1 cellular context compared by ENCODE assay signal in genomic region chr4:78862314-78862737, GRCh38.
TF ChIP-seq lines count a peak whose summit lies in the region.

No MANE protein-coding gene starts in this region.

TF ChIP-seq in HepG2, 621 proteins besides CTCF, POLR2A, EP300 and RAD21 (continued from another document and continues in another):
- TF ChIP-seq ZNF232 (CRISPR knock-in tag; IDR thresholded peaks at IDR 0.05; ENCODE audit: borderline replicate concordance) (no peak), TCF7 (IDR thresholded peaks at IDR 0.05; ENCODE audit: low read depth) (peak; percentile 24; the same call in 1 of the 2 replicates), ZNF138 (CRISPR knock-in tag; IDR thresholded peaks at IDR 0.05; ENCODE audit: low read depth) (no peak), ZNF562 (CRISPR knock-in tag; IDR thresholded peaks at IDR 0.05; ENCODE audit: borderline replicate concordance) (no peak), ESRRA (CRISPR knock-in tag; IDR thresholded peaks at IDR 0.05; ENCODE audit: low read depth) (no peak), ATF6 (CRISPR knock-in tag; conservative IDR thresholded peaks at IDR 0.05) (no peak), MTF1 (CRISPR knock-in tag; IDR thresholded peaks at IDR 0.05) (no peak), POLR2AphosphoS5 (IDR thresholded peaks at IDR 0.05; ENCODE audit: low read depth, low read length) (no peak), NFKB2 (CRISPR knock-in tag; IDR thresholded peaks at IDR 0.05; ENCODE audit: borderline replicate concordance) (no peak), ZKSCAN5 (CRISPR knock-in tag; IDR thresholded peaks at IDR 0.05) (no peak), THAP11 (CRISPR knock-in tag; IDR thresholded peaks at IDR 0.05) (peak; percentile 71), ZBTB44 (CRISPR knock-in tag; IDR thresholded peaks at IDR 0.05) (no peak), ZFYVE20 (CRISPR knock-in tag; IDR thresholded peaks at IDR 0.05; ENCODE audit: borderline replicate concordance, low read depth) (no peak), SMAD3 (CRISPR knock-in tag; IDR thresholded peaks at IDR 0.05) (no peak), NCOA1 (CRISPR knock-in tag; IDR thresholded peaks at IDR 0.05) (no peak), RCOR2 (CRISPR knock-in tag; IDR thresholded peaks at IDR 0.05) (peak; percentile 83), PBX2 (CRISPR knock-in tag; IDR thresholded peaks at IDR 0.05) (peak; percentile 77), ZNF446 (CRISPR knock-in tag; IDR thresholded peaks at IDR 0.05) (no peak), TCF12 (IDR thresholded peaks at IDR 0.05) (no peak), TCF12 (CRISPR knock-in tag; IDR thresholded peaks at IDR 0.05) (no peak), PHF8 (CRISPR knock-in tag; IDR thresholded peaks at IDR 0.05) (no peak), TERF1 (CRISPR knock-in tag; IDR thresholded peaks at IDR 0.05) (no peak), ZNF773 (CRISPR knock-in tag; IDR thresholded peaks at IDR 0.05; ENCODE audit: borderline replicate concordance) (no peak), ZSCAN9 (CRISPR knock-in tag; IDR thresholded peaks at IDR 0.05; ENCODE audit: borderline replicate concordance) (peak; percentile 56; the same call in 1 of the 2 replicates), ZKSCAN1 (IDR thresholded peaks at IDR 0.05; ENCODE audit: low read length) (no peak), DNMT3B (CRISPR knock-in tag; conservative IDR thresholded peaks at IDR 0.05) (0 out of 2 replicates have a peak, but pooled peaks have one; percentile 49), SOX13 (IDR thresholded peaks at IDR 0.05) (peak; percentile 81), SOX13 (CRISPR knock-in tag; conservative IDR thresholded peaks at IDR 0.05 in 1 of 2, IDR thresholded peaks at IDR 0.05 in 1 of 2) (peak in 1 of 2 experiments; percentile 93; a peak in 2 of 4 replicates), ZNF20 (CRISPR knock-in tag; IDR thresholded peaks at IDR 0.05) (no peak), ZFP36L1 (CRISPR knock-in tag; IDR thresholded peaks at IDR 0.05) (peak; percentile 40; the same call in 1 of the 2 replicates), GZF1 (CRISPR knock-in tag; IDR thresholded peaks at IDR 0.05) (no peak), HNF4G (IDR thresholded peaks at IDR 0.05; ENCODE audit: borderline replicate concordance, low read depth, low read length) (peak; percentile 87), HNF4G (CRISPR knock-in tag; IDR thresholded peaks at IDR 0.05; ENCODE audit: borderline replicate concordance, low read depth) (no peak), SRF (IDR thresholded peaks at IDR 0.05; ENCODE audit: low read depth, low read length) (no peak), FLYWCH1 (CRISPR knock-in tag; IDR thresholded peaks at IDR 0.05) (no peak), EED (CRISPR knock-in tag; IDR thresholded peaks at IDR 0.05) (no peak), ZNF724P (CRISPR knock-in tag; IDR thresholded peaks at IDR 0.05; ENCODE audit: borderline replicate concordance) (no peak), HINFP (CRISPR knock-in tag; IDR thresholded peaks at IDR 0.05; ENCODE audit: low read depth) (no peak), ARNT2 (CRISPR knock-in tag; IDR thresholded peaks at IDR 0.05; ENCODE audit: low read depth) (no peak), PAX8 (CRISPR knock-in tag; IDR thresholded peaks at IDR 0.05; ENCODE audit: borderline replicate concordance) (no peak), JUN (CRISPR knock-in tag; IDR thresholded peaks at IDR 0.05) (no peak), SP140L (CRISPR knock-in tag; IDR thresholded peaks at IDR 0.05; ENCODE audit: borderline replicate concordance) (0 out of 2 replicates have a peak, but pooled peaks have one; percentile 46), LCORL (IDR thresholded peaks at IDR 0.05) (no peak), LCORL (CRISPR knock-in tag; IDR thresholded peaks at IDR 0.05) (peak; percentile 46; the same call in 1 of the 2 replicates), RARG (CRISPR knock-in tag; IDR thresholded peaks at IDR 0.05; ENCODE audit: low read depth) (no peak), NCOA2 (CRISPR knock-in tag; IDR thresholded peaks at IDR 0.05) (peak; percentile 67), STAT6 (CRISPR knock-in tag; IDR thresholded peaks at IDR 0.05; ENCODE audit: borderline replicate concordance) (no peak), ZSCAN5A (CRISPR knock-in tag; IDR thresholded peaks at IDR 0.05; ENCODE audit: borderline replicate concordance) (no peak; the same call in 1 of the 2 replicates), PRMT3 (CRISPR knock-in tag; IDR thresholded peaks at IDR 0.05; ENCODE audit: borderline replicate concordance, low read depth) (no peak), ASH2L (IDR thresholded peaks at IDR 0.05; ENCODE audit: insufficient read length, low read depth, low read length) (peak; percentile 64), ZNF616 (CRISPR knock-in tag; IDR thresholded peaks at IDR 0.05; ENCODE audit: low read depth) (no peak), NBN (conservative IDR thresholded peaks at IDR 0.05) (no peak), ZNF280B (CRISPR knock-in tag; IDR thresholded peaks at IDR 0.05; ENCODE audit: borderline replicate concordance) (no peak), CSRNP1 (CRISPR knock-in tag; IDR thresholded peaks at IDR 0.05) (no peak), ZBTB3 (CRISPR knock-in tag; IDR thresholded peaks at IDR 0.05; ENCODE audit: borderline replicate concordance, low read depth) (no peak), ZNF335 (CRISPR knock-in tag; IDR thresholded peaks at IDR 0.05) (no peak), ATAD3A (CRISPR knock-in tag; IDR thresholded peaks at IDR 0.05) (no peak), ZNF550 (CRISPR knock-in tag; IDR thresholded peaks at IDR 0.05; ENCODE audit: borderline replicate concordance) (no peak)
